In the genomic region with DNA sequence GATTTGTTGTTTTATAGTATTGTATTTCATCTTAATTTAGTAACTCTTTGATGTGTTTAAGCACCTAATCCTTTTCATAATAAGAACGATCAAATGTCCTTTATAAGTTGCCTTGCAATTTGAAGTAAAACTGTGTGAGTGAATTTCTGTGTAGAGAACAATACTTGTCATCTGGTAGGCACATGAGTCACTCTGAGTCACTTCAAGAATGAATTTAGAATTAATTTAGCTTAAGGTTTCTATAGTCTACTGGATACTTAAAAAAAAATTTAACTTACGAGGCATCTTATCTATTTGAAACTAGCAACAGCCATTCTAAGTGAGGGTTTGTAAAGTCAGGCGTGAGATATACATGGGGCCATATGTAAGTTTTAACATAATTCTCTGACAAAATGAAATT, we compare ENCODE assay signal across 9 cellular contexts.
DNase-seq lines count a peak whose midpoint lies in the region; ATAC-seq, FAIRE-seq and TF ChIP-seq lines count a peak whose summit lies in the region.
"Had no signal": no experiment of that assay in that cellular context is flagged by ENCODE, and none has a peak within 500 bp of the region (broad histone marks: within the 10 kb centered on the region; RNA-seq: fewer than 3 reads in every experiment).

No MANE protein-coding gene starts in this region.

- intact Hi-C loops in CD4-positive, alpha-beta memory T cell (cut with micrococcal nuclease), result no loop called here

- no peaks in the 10 kb centered on the region for H3K4me1 Mint-ChIP-seq in CD4-positive, alpha-beta memory T cell

- ATAC-seq in GM21526 (IDR thresholded peaks at IDR 0.05; ENCODE audit: low FRiP score, unreplicated experiment), result no peak

- peaks cover 13% of the 10 kb centered on the region for H3K4me1 ChIP-seq in mesenchymal stem cell (ENCODE audit: control insufficient read depth, insufficient read depth, low read depth, low read length)
- no peaks in the 10 kb centered on the region for H3K4me1 ChIP-seq in CD4-positive, alpha-beta memory T cell (ENCODE audit: insufficient read depth, low read length)

- H3K23ac ChIP-seq in mesenchymal stem cell (ENCODE audit: low read length in 2 of 2), result no peak overlapping the region

- TF ChIP-seq CTCF in AG04449 (IDR thresholded peaks at IDR 0.05; ENCODE audit: insufficient read depth, low read length, missing control alignments), result no peak
- TF ChIP-seq CTCF in bronchial epithelial cell (IDR thresholded peaks at IDR 0.05; ENCODE audit: insufficient read depth, low read length, severe bottlenecking), result no peak

- H3K36me3 Mint-ChIP-seq in CD4-positive, alpha-beta memory T cell, result no peaks in the 10 kb centered on the region

- H3K4me3 ChIP-seq in AG04449 (ENCODE audit: low read depth, low read length) (peak overlapping the region; percentile 28), bronchial epithelial cell (ENCODE audit: low read depth, low read length) (no peak overlapping the region), mesenchymal stem cell (ENCODE audit: insufficient read depth in 1 of 2, low read depth in 1 of 2, low read length in 2 of 2) (peak overlapping the region in 1 of 2 experiments; percentile 62)
- H3K4me3 ChIP-seq in CD4-positive, alpha-beta memory T cell (ENCODE audit: low read length in 2 of 2), result no peak overlapping the region

- peak overlapping the region; percentile 81 for H3K9ac ChIP-seq in mesenchymal stem cell (ENCODE audit: low read length)

- no peaks in the 10 kb centered on the region for H3K9me3 ChIP-seq in mesenchymal stem cell (ENCODE audit: control insufficient read depth, low read length)
- H3K9me3 ChIP-seq in CD4-positive, alpha-beta memory T cell (ENCODE audit: control insufficient read depth in 1 of 2, low read length in 2 of 2), result no peaks in the 10 kb centered on the region

- H2BK12ac ChIP-seq in mesenchymal stem cell (ENCODE audit: low read length in 2 of 2), result no peak overlapping the region

- H3K36me3 ChIP-seq in bronchial epithelial cell (ENCODE audit: control insufficient read depth, insufficient read depth, low read length), result no peaks in the 10 kb centered on the region
- H3K36me3 ChIP-seq in mesenchymal stem cell (ENCODE audit: control insufficient read depth in 1 of 2, insufficient read depth in 2 of 2, low read depth in 1 of 2, low read length in 2 of 2), result peaks cover 0 to 2% of the 10 kb centered on the region in 2 experiments
- no peaks in the 10 kb centered on the region for H3K36me3 ChIP-seq in CD4-positive, alpha-beta memory T cell (ENCODE audit: insufficient read depth, low read length)

- peak overlapping the region; percentile 51 for H2BK5ac ChIP-seq in mesenchymal stem cell (ENCODE audit: low read depth, low read length, poor library complexity, severe bottlenecking)

- peaks cover 14 to 16% of the 10 kb centered on the region in 2 donors for H3K27me3 Mint-ChIP-seq in CD4-positive, alpha-beta memory T cell

- peak overlapping the region; percentile 86 for H3K27ac ChIP-seq in mesenchymal stem cell (ENCODE audit: low read length, poor library complexity, severe bottlenecking)
- H3K27ac ChIP-seq in CD4-positive, alpha-beta memory T cell (ENCODE audit: low read depth, low read length), result no peak overlapping the region

- H2BK120ac ChIP-seq in mesenchymal stem cell (ENCODE audit: low read depth, low read length), result no peak overlapping the region

- H3K9me3 Mint-ChIP-seq in CD4-positive, alpha-beta memory T cell, result no peaks in the 10 kb centered on the region

- H3K79me1 ChIP-seq in mesenchymal stem cell (replicated peaks; ENCODE audit: low read length, poor library complexity, severe bottlenecking), result peaks cover 20% of the 10 kb centered on the region

- no peak overlapping the region for H3K4me3 Mint-ChIP-seq in CD4-positive, alpha-beta memory T cell

- DNase-seq in AG04449 (ENCODE audit: low read depth, low spot score) (peak; percentile 33), HPDE6-E6E7 (ENCODE audit: extremely low spot score) (peak; percentile 73), bronchial epithelial cell (ENCODE audit: low read depth) (peak; percentile 88), mesenchymal stem cell (peak; percentile 62), NCI-H146 treated with DMSO at 0.1 percent for 48 hours (lab: John Stamatoyannopoulos, UW; ENCODE audit: unreplicated experiment) (no peak), NCI-H2196 treated with DMSO at 0.1 percent for 48 hours (lab: John Stamatoyannopoulos, UW; ENCODE audit: unreplicated experiment) (no peak)
- DNase-seq in CD4-positive, alpha-beta memory T cell, result no peak
- DNase-seq: NCI-H510A treated with DMSO at 0.1 percent for 48 hours had no signal

- H2BK15ac ChIP-seq in mesenchymal stem cell (ENCODE audit: low read depth, poor library complexity, severe bottlenecking), result no peak overlapping the region

- H2AK5ac ChIP-seq in mesenchymal stem cell (ENCODE audit: low read length, severe bottlenecking), result no peak overlapping the region

- no peak overlapping the region for H3K27ac Mint-ChIP-seq in CD4-positive, alpha-beta memory T cell

- H3K4ac ChIP-seq in mesenchymal stem cell (ENCODE audit: low read depth in 1 of 2, low read length in 2 of 2), result no peak overlapping the region

- H3K14ac ChIP-seq in mesenchymal stem cell (ENCODE audit: low read length in 2 of 2), result no peak overlapping the region

- peak overlapping the region; percentile 67 for H3K4me2 ChIP-seq in mesenchymal stem cell (ENCODE audit: low read length, poor library complexity, severe bottlenecking)

- 65% methylated on average over 1 of the region's 3 CpGs for WGBS in mesenchymal stem cell

- no peak overlapping the region for H2AFZ ChIP-seq in mesenchymal stem cell (ENCODE audit: low read depth, low read length)

- no peak overlapping the region for H4K91ac ChIP-seq in mesenchymal stem cell (ENCODE audit: low read length)

- no peak overlapping the region for H3K18ac ChIP-seq in mesenchymal stem cell (ENCODE audit: low read depth in 1 of 2, low read length in 2 of 2)

- POLR2A ChIA-PET in AG04449 (lab: Yijun Ruan, JAX), result no interaction called here
- POLR2A ChIA-PET in CD4-positive, alpha-beta memory T cell (lab: Charles Lee; ENCODE audit: partially characterized antibody), result no interaction called here

- CTCF ChIA-PET in AG04449 (lab: Yijun Ruan, JAX), result no interaction called here
- CTCF ChIA-PET in CD4-positive, alpha-beta memory T cell (lab: Charles Lee; ENCODE audit: partially characterized antibody), result no interaction called here

- no peaks in the 10 kb centered on the region for H3K27me3 ChIP-seq in bronchial epithelial cell (ENCODE audit: control insufficient read depth, insufficient read depth, low read length)
- H3K27me3 ChIP-seq in mesenchymal stem cell (ENCODE audit: control insufficient read depth in 1 of 2, insufficient read depth in 1 of 2, low read length in 2 of 2), result no peaks in the 10 kb centered on the region
- no peaks in the 10 kb centered on the region for H3K27me3 ChIP-seq in CD4-positive, alpha-beta memory T cell (ENCODE audit: insufficient read depth, low read length)

- FAIRE-seq in bronchial epithelial cell (lab: Jason Lieb, UNC), result no peak

- no peak overlapping the region for H4K8ac ChIP-seq in mesenchymal stem cell (ENCODE audit: low read length)

Comparison
In these comparisons a context has a peak if more than half of its experiments do, and no peak if none do; other contexts are left out.
1. DNase-seq: peak in AG04449 (single experiment), HPDE6-E6E7 (single experiment), bronchial epithelial cell (single experiment) and mesenchymal stem cell (single experiment); none in CD4-positive, alpha-beta memory T cell (0 of 5), NCI-H146 treated with DMSO at 0.1 percent for 48 hours (single experiment) and NCI-H2196 treated with DMSO at 0.1 percent for 48 hours (single experiment).